ENCODE assay signal across 10 cellular contexts in the genomic region with DNA sequence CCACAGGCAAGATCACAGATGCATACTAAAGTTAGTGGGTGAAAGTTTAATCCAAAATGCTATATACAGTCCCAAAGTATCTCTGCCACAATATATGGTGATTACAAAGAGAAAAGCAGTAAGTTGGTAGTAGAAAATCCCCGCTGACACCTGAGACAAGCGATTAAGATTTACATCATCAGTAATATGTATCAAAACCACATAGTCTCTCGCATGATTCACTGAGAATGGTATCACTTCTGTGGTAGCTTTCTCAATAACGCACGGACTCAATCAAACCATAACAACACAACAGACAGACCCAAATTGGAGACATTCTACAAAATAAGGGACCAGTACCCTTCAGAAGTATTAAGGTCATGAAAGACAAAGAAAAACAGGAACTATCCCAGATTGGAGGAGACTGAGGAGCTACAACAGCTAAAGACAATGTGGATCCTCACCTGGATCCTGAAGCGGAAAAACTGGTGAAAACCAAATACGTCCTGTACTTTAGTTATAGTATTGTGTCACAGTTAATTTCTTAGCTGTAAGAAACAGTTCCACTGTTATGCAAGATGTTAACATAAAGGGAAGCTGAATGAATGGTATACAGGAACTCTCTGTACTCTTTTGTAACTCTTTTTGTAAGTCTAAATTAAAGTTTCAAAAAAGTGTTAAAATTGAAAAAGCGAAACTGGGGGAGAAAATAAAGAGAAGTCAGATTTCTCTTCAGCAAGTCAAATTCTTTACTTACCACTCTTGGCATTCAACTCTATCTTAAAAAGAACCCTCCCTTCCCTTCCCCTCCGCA. TPM values are rescaled to one million over a fixed set of nuclear protein-coding genes. Genes with fewer than 3 reads are reported as not detected.
DNase-seq lines count a peak whose midpoint lies in the region; ATAC-seq and TF ChIP-seq lines count a peak whose summit lies in the region.
"Had no signal": no experiment of that assay in that cellular context is flagged by ENCODE, and none has a peak within 500 bp of the region (broad histone marks: within the 10 kb centered on the region; RNA-seq: fewer than 3 reads in every experiment).

No MANE protein-coding gene starts in this region.

- no peaks in the 10 kb centered on the region for H3K27me3 ChIP-seq in PC-9 (ENCODE audit: insufficient read depth, low read depth)

- peaks cover 39% of the 10 kb centered on the region for H3K36me3 Mint-ChIP-seq in activated CD4-positive, alpha-beta T cell treated with anti-CD3 and anti-CD28 coated beads, Interleukin-2, amount 10 ng/mL, durations not matched to agents 7 days and 5 days (ENCODE audit: low read depth)
- peaks cover 19 to 39% of the 10 kb centered on the region in 2 donors for H3K36me3 Mint-ChIP-seq in stimulated activated naive B cell treated with anti-CD40 and anti-IgM and Interleukin-4, amounts not matched to agents 10 μg/mL and 1 μg/mL and 100 μg/mL, for 72 hours

- CTCF ChIA-PET in activated CD4-positive, alpha-beta T cell treated with anti-CD3 and anti-CD28 coated beads, Interleukin-2, amount 10 ng/mL, durations not matched to agents 7 days and 5 days (lab: Charles Lee) = interaction anchor here (3.8 kb wide), 1 partner anchor 14 kb away, joined by 10 read pairs; no protein-coding TSS in a partner anchor
- CTCF ChIA-PET in PC-9 (lab: Charles Lee) = interaction anchor here (0.7 kb wide), 2 partner anchors 142 to 155 kb away, joined by 8 to 17 read pairs; no protein-coding TSS in a partner anchor

- no TSS peak for BruUV-seq in PC-9 (replicated peaks; lab: Mats Ljungman, UMichigan)

- H3K9me3 Mint-ChIP-seq in activated CD4-positive, alpha-beta T cell treated with anti-CD3 and anti-CD28 coated beads, Interleukin-2, amount 10 ng/mL, durations not matched to agents 7 days and 5 days = no peaks in the 10 kb centered on the region
- H3K9me3 Mint-ChIP-seq in stimulated activated naive B cell treated with anti-CD40 and anti-IgM and Interleukin-4, amounts not matched to agents 10 μg/mL and 1 μg/mL and 100 μg/mL, for 72 hours = no peaks in the 10 kb centered on the region

- no peaks in the 10 kb centered on the region for H3K4me1 ChIP-seq in PC-9 (replicated peaks; ENCODE audit: insufficient read depth)
- H3K4me1 ChIP-seq: A549 had no signal

- H3K4me2 ChIP-seq in PC-9 = no peak overlapping the region
- H3K4me2 ChIP-seq: A549 had no signal

- no peaks in the 10 kb centered on the region for H3K27me3 Mint-ChIP-seq in activated CD4-positive, alpha-beta T cell treated with anti-CD3 and anti-CD28 coated beads, Interleukin-2, amount 10 ng/mL, durations not matched to agents 7 days and 5 days
- H3K27me3 Mint-ChIP-seq in stimulated activated naive B cell treated with anti-CD40 and anti-IgM and Interleukin-4, amounts not matched to agents 10 μg/mL and 1 μg/mL and 100 μg/mL, for 72 hours = no peaks in the 10 kb centered on the region

- H3K27ac ChIP-seq in PC-9 = 0 out of 2 replicates have a peak overlapping the region, but pooled peaks have one; percentile 7
- H3K27ac ChIP-seq: A549 had no signal

- no peak for TF ChIP-seq CTCF in PC-9 (conservative IDR thresholded peaks at IDR 0.05)

- no peak overlapping the region for H3K4me3 ChIP-seq in PC-9
- H3K4me3 ChIP-seq: A549 had no signal

- H2AFZ ChIP-seq in PC-9 = no peak overlapping the region

- intact Hi-C loops in PC-9 (cut with micrococcal nuclease; ENCODE audit: unreplicated experiment) = loop anchor here (5.0 kb wide), 1 partner anchor 142 kb away; a partner anchor contains a TSS

- ATAC-seq in stimulated activated naive B cell treated with anti-CD40 and anti-IgM and Interleukin-4, amounts not matched to agents 10 μg/mL and 1 μg/mL and 100 μg/mL, for 72 hours (replicated peaks) = peak; percentile 45 to 75
- no peak for ATAC-seq in GM19035 (IDR thresholded peaks at IDR 0.05; ENCODE audit: unreplicated experiment)
- ATAC-seq: A549 had no signal

- H3K4me1 Mint-ChIP-seq in activated CD4-positive, alpha-beta T cell treated with anti-CD3 and anti-CD28 coated beads, Interleukin-2, amount 10 ng/mL, durations not matched to agents 7 days and 5 days = peaks cover 8% of the 10 kb centered on the region
- peaks cover 5 to 7% of the 10 kb centered on the region in 2 donors for H3K4me1 Mint-ChIP-seq in stimulated activated naive B cell treated with anti-CD40 and anti-IgM and Interleukin-4, amounts not matched to agents 10 μg/mL and 1 μg/mL and 100 μg/mL, for 72 hours

- H3F3A ChIP-seq in PC-9 (ENCODE audit: insufficient read depth, low read depth) = peaks cover 22% of the 10 kb centered on the region

- peaks cover 8% of the 10 kb centered on the region; the same call in 1 of the 2 replicates for H4K20me1 ChIP-seq in PC-9 (ENCODE audit: insufficient read depth)

- peaks cover 18% of the 10 kb centered on the region for H3K36me3 ChIP-seq in PC-9 (ENCODE audit: low read depth)

- peaks cover 8% of the 10 kb centered on the region; the same call in 1 of the 2 replicates for H3K79me2 ChIP-seq in PC-9 (ENCODE audit: low read depth)

- H3K27ac Mint-ChIP-seq in activated CD4-positive, alpha-beta T cell treated with anti-CD3 and anti-CD28 coated beads, Interleukin-2, amount 10 ng/mL, durations not matched to agents 7 days and 5 days = peak overlapping the region; percentile 28
- H3K27ac Mint-ChIP-seq in stimulated activated naive B cell treated with anti-CD40 and anti-IgM and Interleukin-4, amounts not matched to agents 10 μg/mL and 1 μg/mL and 100 μg/mL, for 72 hours = peak overlapping the region; percentile 45

- no peak for DNase-seq in activated CD4-positive, alpha-beta T cell treated with anti-CD3 and anti-CD28 coated beads, Interleukin-2, amount 10 ng/mL, durations not matched to agents 7 days and 5 days
- no peak for DNase-seq in activated CD4-positive, alpha-beta T cell treated with anti-CD3 and anti-CD28 coated beads for 48 hours
- DNase-seq in PC-9 (no peak), fibroblast of gingiva (ENCODE audit: low read depth) (peak; percentile 42), RPMI8226 (no peak), putamen (ENCODE audit: low spot score) (no peak)
- no peak for DNase-seq in stimulated activated naive B cell treated with anti-CD40 and anti-IgM and Interleukin-4, amounts not matched to agents 10 μg/mL and 1 μg/mL and 100 μg/mL, for 72 hours
- DNase-seq: NCI-H1105 treated with DMSO at 0.1 percent for 48 hours had no signal

- no peak overlapping the region for H3K4me3 Mint-ChIP-seq in activated CD4-positive, alpha-beta T cell treated with anti-CD3 and anti-CD28 coated beads, Interleukin-2, amount 10 ng/mL, durations not matched to agents 7 days and 5 days
- H3K4me3 Mint-ChIP-seq in stimulated activated naive B cell treated with anti-CD40 and anti-IgM and Interleukin-4, amounts not matched to agents 10 μg/mL and 1 μg/mL and 100 μg/mL, for 72 hours = no peak overlapping the region

- H3K9me3 ChIP-seq in PC-9 (ENCODE audit: insufficient read depth, low read depth) = no peaks in the 10 kb centered on the region
- H3K9me3 ChIP-seq: A549 had no signal

- H3K9me2 ChIP-seq in PC-9 (ENCODE audit: insufficient read depth) = no peaks in the 10 kb centered on the region

- POLR2A ChIA-PET in activated CD4-positive, alpha-beta T cell treated with anti-CD3 and anti-CD28 coated beads, Interleukin-2, amount 10 ng/mL, durations not matched to agents 7 days and 5 days (lab: Charles Lee) = interaction anchor here (0.6 kb wide), 1 partner anchor 23 kb away, joined by 4 read pairs; no protein-coding TSS in a partner anchor
- POLR2A ChIA-PET in PC-9 (lab: Charles Lee; ENCODE audit: unreplicated experiment) = no interaction called here

RNA-seq across cellular contexts. Expression of a gene that starts 51.0 kb away (rescaled TPM):
- total RNA-seq in activated CD4-positive, alpha-beta T cell treated with anti-CD3 and anti-CD28 coated beads, Interleukin-2, amount 10 ng/mL, durations not matched to agents 7 days and 5 days = 10 to 100 TPM; 54.2 to 64.4 TPM
- 68.4 and 81.7 TPM in 2 replicates for total RNA-seq in PC-9 (2021)
